23 cellular contexts compared by ENCODE assay signal in the genomic region with DNA sequence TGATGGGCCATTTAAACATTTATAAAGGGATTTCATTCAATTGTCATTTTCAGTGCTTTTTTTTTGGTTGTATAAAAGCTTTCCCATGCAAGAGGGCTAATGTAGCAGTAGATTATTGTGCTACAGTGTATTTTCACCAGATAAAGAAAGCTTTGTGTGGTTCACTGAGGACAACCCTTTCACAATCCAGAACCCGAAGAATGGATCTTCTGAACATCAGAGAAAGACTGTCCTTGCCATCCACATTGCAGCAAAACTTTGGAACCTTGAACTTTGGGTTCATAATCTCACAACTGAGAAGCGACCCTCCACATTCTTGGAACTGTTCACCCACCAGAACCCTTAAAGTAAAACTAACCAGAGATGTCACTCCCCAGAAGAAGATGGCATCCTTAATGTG. TPM values are rescaled to one million over a fixed set of nuclear protein-coding genes. Genes with fewer than 3 reads are reported as not detected.
DNase-seq lines count a peak whose midpoint lies in the region; ATAC-seq, FAIRE-seq and TF ChIP-seq lines count a peak whose summit lies in the region.
"Had no signal": no experiment of that assay in that cellular context is flagged by ENCODE, and none has a peak within 500 bp of the region (broad histone marks: within the 10 kb centered on the region; RNA-seq: fewer than 3 reads in every experiment).

No MANE protein-coding gene starts in this region.

- peak in 1 of 2 experiments; percentile 33; a peak in 1 of 4 replicates for TF ChIP-seq EP300 in HepG2 (IDR thresholded peaks at IDR 0.05; ENCODE audit: low read depth in 2 of 2, low read length in 2 of 2)
- TF ChIP-seq EP300 in HepG2 (CRISPR knock-in tag; IDR thresholded peaks at IDR 0.05; ENCODE audit: borderline replicate concordance): no peak

- peaks cover 0 to 5% (median 0%) of the 10 kb centered on the region in 7 donors for H3K4me1 Mint-ChIP-seq in naive thymus-derived CD4-positive, alpha-beta T cell

- no peaks in the 10 kb centered on the region for H3K79me2 ChIP-seq in HepG2 (ENCODE audit: insufficient read depth, low read length)

- peaks cover 29% of the 10 kb centered on the region for H3K4me1 ChIP-seq in HepG2 (ENCODE audit: insufficient read depth, low read length)
- H3K4me1 ChIP-seq in right lobe of liver: no peaks in the 10 kb centered on the region
- H3K4me1 ChIP-seq in testis: no peaks in the 10 kb centered on the region
- H3K4me1 ChIP-seq in naive thymus-derived CD4-positive, alpha-beta T cell (ENCODE audit: control insufficient read depth in 2 of 2, insufficient read depth in 2 of 2, low read length in 2 of 2): no peaks in the 10 kb centered on the region

- FAIRE-seq in HepG2 (lab: Jason Lieb, UNC): no peak
- FAIRE-seq: A204.1, G401.6, GM12892, GM19239, H1 had no signal

- no peak for TF ChIP-seq POLR2A in HepG2 (IDR thresholded peaks at IDR 0.05; ENCODE audit: insufficient read depth in 1 of 2, low read depth in 2 of 2, low read length in 2 of 2)
- TF ChIP-seq POLR2A in right lobe of liver (IDR thresholded peaks at IDR 0.05): no peak
- no peak for TF ChIP-seq POLR2A in testis (IDR thresholded peaks at IDR 0.05)

- WGBS in HepG2 (ENCODE audit: low lambda C conversion rate): 0% methylated on average over 2 of the region's 2 CpGs
- no CpG with 5 or more reads among the region's 2 CpGs for WGBS in right lobe of liver (ENCODE audit: insufficient coverage, low coverage, low lambda C conversion rate, missing lambda C conversion rate)
- 55 to 57% methylated on average over 2 of the region's 2 CpGs for WGBS in testis, 2 donors

- H3K4me3 Mint-ChIP-seq in naive thymus-derived CD4-positive, alpha-beta T cell: no peak overlapping the region
- H3K4me3 Mint-ChIP-seq: B cell; CD4-positive, CD25-positive, alpha-beta regulatory T cell; CD8-positive, alpha-beta T cell had no signal

- ATAC-seq in HepG2: no peak
- ATAC-seq in right lobe of liver: no peak
- no peak for ATAC-seq in naive thymus-derived CD4-positive, alpha-beta T cell
- ATAC-seq: CD8-positive, alpha-beta T cell had no signal

- H3K9me3 ChIP-seq in HepG2 (ENCODE audit: low read length): no peaks in the 10 kb centered on the region
- H3K9me3 ChIP-seq in right lobe of liver: no peaks in the 10 kb centered on the region
- H3K9me3 ChIP-seq in testis: no peaks in the 10 kb centered on the region
- H3K9me3 ChIP-seq in naive thymus-derived CD4-positive, alpha-beta T cell (ENCODE audit: control insufficient read depth in 2 of 3, low read length in 3 of 3): no peaks in the 10 kb centered on the region
- H3K9me3 ChIP-seq: BLaER1, Caco-2 had no signal

- intact Hi-C loops in HepG2 (cut with micrococcal nuclease; ENCODE audit: unreplicated experiment): no loop called here
- intact Hi-C loops in right lobe of liver (cut with DNase I): no loop called here
- intact Hi-C loops in testis (cut with DNase I; ENCODE audit: low total_unique reads): no loop called here
- intact Hi-C loops in naive thymus-derived CD4-positive, alpha-beta T cell (cut with micrococcal nuclease): no loop called here

- no peak overlapping the region for H3K4me2 ChIP-seq in HepG2 (ENCODE audit: low read depth, low read length)
- H3K4me2 ChIP-seq: BLaER1 had no signal

- no peak overlapping the region for H3K27ac Mint-ChIP-seq in naive thymus-derived CD4-positive, alpha-beta T cell
- H3K27ac Mint-ChIP-seq: B cell; CD4-positive, CD25-positive, alpha-beta regulatory T cell; CD8-positive, alpha-beta T cell had no signal

- H3K9me3 Mint-ChIP-seq in naive thymus-derived CD4-positive, alpha-beta T cell: peaks cover 0 to 1% (median 0%) of the 10 kb centered on the region in 11 donors
- H3K9me3 Mint-ChIP-seq: CD4-positive, CD25-positive, alpha-beta regulatory T cell; CD8-positive, alpha-beta T cell had no signal

- H3K36me3 ChIP-seq in HepG2 (replicated peaks in 1 of 2; ENCODE audit: control insufficient read depth in 1 of 2, insufficient read depth in 2 of 2, low read length in 2 of 2) (no peaks in the 10 kb centered on the region), right lobe of liver (no peaks in the 10 kb centered on the region), testis (ENCODE audit: low read depth, missing control alignments) (no peaks in the 10 kb centered on the region)
- H3K36me3 ChIP-seq in naive thymus-derived CD4-positive, alpha-beta T cell (ENCODE audit: control insufficient read depth in 2 of 3, insufficient read depth in 3 of 3, low read length in 3 of 3): no peaks in the 10 kb centered on the region
- H3K36me3 ChIP-seq: BLaER1 had no signal

- BruUV-seq in HepG2 (replicated peaks; lab: Mats Ljungman, UMichigan): no TSS peak

- CTCF ChIA-PET in HepG2 (lab: Yijun Ruan, JAX; ENCODE audit: low intra/inter-chr PET ratio, low total read pairs): no interaction called here
- CTCF ChIA-PET in naive thymus-derived CD4-positive, alpha-beta T cell (lab: Charles Lee): no interaction called here

- H4K20me1 ChIP-seq in HepG2 (ENCODE audit: insufficient read depth, low read length): no peaks in the 10 kb centered on the region
- H4K20me1 ChIP-seq: BLaER1 had no signal

- TF ChIP-seq RAD21 in HepG2 (CRISPR knock-in tag; IDR thresholded peaks at IDR 0.05): no peak

- H2AFZ ChIP-seq in HepG2 (ENCODE audit: low read length): no peak overlapping the region
- H2AFZ ChIP-seq: GM23248 had no signal

- peak; percentile 52 for DNase-seq in HepG2 (ENCODE audit: low spot score)
- no peak for DNase-seq in right lobe of liver
- DNase-seq in medulla oblongata (ENCODE audit: extremely low spot score): peak; percentile 62
- DNase-seq in testis: no peak
- DNase-seq in OCI-M1 (lab: John Stamatoyannopoulos, UW): no peak
- no peak for DNase-seq in naive thymus-derived CD4-positive, alpha-beta T cell
- DNase-seq: Caco-2; CD4-positive, CD25-positive, alpha-beta regulatory T cell; CD8-positive, alpha-beta T cell; DMS153; DND-41; GM23248; H7; HCEC 1CT had no signal

- H3K4me3 ChIP-seq in HepG2 (replicated peaks in 1 of 3; ENCODE audit: insufficient read depth in 1 of 3, low read depth in 2 of 3, low read length in 3 of 3) (no peak overlapping the region), right lobe of liver (no peak overlapping the region), testis (no peak overlapping the region)
- no peak overlapping the region for H3K4me3 ChIP-seq in naive thymus-derived CD4-positive, alpha-beta T cell (ENCODE audit: low read length)
- H3K4me3 ChIP-seq: BLaER1, GM23248 had no signal

- H3K27me3 ChIP-seq in HepG2 (ENCODE audit: control insufficient read depth in 1 of 2, insufficient read depth in 2 of 2, low read length in 2 of 2): peaks cover 0 to 5% of the 10 kb centered on the region in 2 experiments; a peak in 3 of 5 replicates
- no peaks in the 10 kb centered on the region for H3K27me3 ChIP-seq in right lobe of liver
- H3K27me3 ChIP-seq in testis: no peaks in the 10 kb centered on the region
- no peaks in the 10 kb centered on the region for H3K27me3 ChIP-seq in naive thymus-derived CD4-positive, alpha-beta T cell (ENCODE audit: control insufficient read depth in 2 of 2, insufficient read depth in 2 of 2, low read length in 2 of 2)
- H3K27me3 ChIP-seq: BLaER1 had no signal

- H3K9ac ChIP-seq in HepG2 (ENCODE audit: insufficient read depth, low read depth, low read length): no peak overlapping the region
- H3K9ac ChIP-seq: BLaER1, GM23248 had no signal

- H3K36me3 Mint-ChIP-seq in naive thymus-derived CD4-positive, alpha-beta T cell: peaks cover 0 to 2% (median 0%) of the 10 kb centered on the region in 5 donors
- H3K36me3 Mint-ChIP-seq: CD4-positive, CD25-positive, alpha-beta regulatory T cell; CD8-positive, alpha-beta T cell had no signal

- POLR2A ChIA-PET in HepG2 (lab: Yijun Ruan, JAX): no interaction called here
- POLR2A ChIA-PET in naive thymus-derived CD4-positive, alpha-beta T cell (lab: Charles Lee): interaction anchor here (0.6 kb wide), 1 partner anchor 148 kb away, joined by 3 read pairs; no protein-coding TSS in a partner anchor

- H3K27me3 Mint-ChIP-seq in naive thymus-derived CD4-positive, alpha-beta T cell: no peaks in the 10 kb centered on the region
- H3K27me3 Mint-ChIP-seq: B cell; CD4-positive, CD25-positive, alpha-beta regulatory T cell had no signal

- in situ Hi-C loops in HepG2 (cut with HindIII; ENCODE audit: extremely low pct_ligation_motif_present, low pct_unique_long_range_greater_than_20kb): no loop called here

- TF ChIP-seq CTCF in HepG2 (CRISPR knock-in tag; IDR thresholded peaks at IDR 0.05) (no peak), right lobe of liver (IDR thresholded peaks at IDR 0.05) (no peak), testis (IDR thresholded peaks at IDR 0.05) (no peak)

- H3K27ac ChIP-seq in HepG2 (ENCODE audit: extremely low read length, insufficient read depth, low read length) (no peak overlapping the region), right lobe of liver (no peak overlapping the region), testis (peak overlapping the region; percentile 35 to 48)
- H3K27ac ChIP-seq in naive thymus-derived CD4-positive, alpha-beta T cell (ENCODE audit: low read depth, low read length): no peak overlapping the region
- H3K27ac ChIP-seq: 22Rv1, BLaER1, C4-2B, GM23248 had no signal

RNA-seq across cellular contexts. Expression of a gene that starts 9.3 kb away (rescaled TPM):
- total RNA-seq in HepG2 (2016; rRNA removed; fragmentation: Illumina TruSeq; extraction: Trizol): 0.31 and 1.0 TPM in 2 replicates
- not detected in 2 replicates for total RNA-seq in HepG2 (2016; cell fraction: cytosol; rRNA removed; fragmentation: Illumina TruSeq; extraction: Trizol; ENCODE audit: low read depth)
- total RNA-seq in HepG2 (2016; cell fraction: insoluble cytoplasmic fraction; rRNA removed; fragmentation: Illumina TruSeq; extraction: Trizol): 0.25 and 0.32 TPM in 2 replicates
- total RNA-seq in HepG2 (2016; cell fraction: membrane; rRNA removed; fragmentation: Illumina TruSeq; extraction: Trizol): 0.37 and 0.38 TPM in 2 replicates
- not detected in 2 replicates for total RNA-seq in HepG2 (2016; cell fraction: nucleus; rRNA removed; fragmentation: Illumina TruSeq; extraction: Trizol)
- 0.18 and 0.20 TPM in 2 replicates for polyA plus RNA-seq in HepG2 (2011; rRNA removed)
- polyA plus RNA-seq in HepG2 (2011; cell fraction: cytosol; rRNA removed): 0.08 and 0.13 TPM in 2 replicates
- polyA plus RNA-seq in HepG2 (2011; cell fraction: nucleus; rRNA removed): not detected in 2 replicates
- polyA plus RNA-seq in HepG2 (2012): not detected in 2 replicates
- polyA plus RNA-seq in HepG2 (2016; cell fraction: cytosol; fragmentation: Illumina TruSeq; extraction: Trizol; ENCODE audit: low read depth): 0.17 TPM in 1 of 2 replicates, not detected in the other
- polyA plus RNA-seq in HepG2 (2016; cell fraction: insoluble cytoplasmic fraction; fragmentation: Illumina TruSeq; extraction: Trizol; ENCODE audit: low read depth): 0.46 and 0.52 TPM in 2 replicates
- 0.27 and 0.29 TPM in 2 replicates for polyA plus RNA-seq in HepG2 (2016; cell fraction: membrane; fragmentation: Illumina TruSeq; extraction: Trizol; ENCODE audit: low read depth)
- not detected in 2 replicates for polyA plus RNA-seq in HepG2 (2016; cell fraction: nucleus; fragmentation: Illumina TruSeq; extraction: Trizol; ENCODE audit: insufficient read depth, low read depth)
- 0.16 TPM in 2 replicates for polyA minus RNA-seq in HepG2 (2011; rRNA and poly(A)+ RNA removed; ENCODE audit: low replicate concordance)
- not detected in 2 replicates for polyA minus RNA-seq in HepG2 (2011; cell fraction: cytosol; rRNA and poly(A)+ RNA removed)
- not detected in 2 replicates for polyA minus RNA-seq in HepG2 (2011; cell fraction: nucleus; rRNA and poly(A)+ RNA removed)
- total RNA-seq in right lobe of liver: under 1 TPM in 1 of 6 experiments, not detected in 5; 0.31 TPM
- total RNA-seq in testis: 1 to 10 TPM; 3.5 to 5.2 TPM
- 3.6 TPM for polyA plus RNA-seq in testis (ENCODE audit: insufficient read depth, low read depth, low replicate concordance)
- total RNA-seq in naive thymus-derived CD4-positive, alpha-beta T cell: 10 to 100 TPM in 1 of 5 experiments, 1 to 10 TPM in 1, under 1 TPM in 2, not detected in 1; 0.29 to 31.3 (median 1.5) TPM
- not detected for polyA plus RNA-seq in naive thymus-derived CD4-positive, alpha-beta T cell
- total RNA-seq: Caco-2, GM23248, H7 had no signal
- polyA plus RNA-seq: GM23248 had no signal

RNA-seq across cellular contexts. Expression of a gene that starts 29.3 kb away (rescaled TPM):
- total RNA-seq in HepG2 (2016; rRNA removed; fragmentation: Illumina TruSeq; extraction: Trizol) (2.7 and 3.2 TPM in 2 replicates), right lobe of liver (1 to 10 TPM in 5 of 6 experiments, under 1 TPM in 1; 0.42 to 3.0 (median 2.0) TPM), testis (10 to 100 TPM; 68.3 to 73.8 TPM)
- 1.5 and 2.0 TPM in 2 replicates for total RNA-seq in HepG2 (2016; cell fraction: cytosol; rRNA removed; fragmentation: Illumina TruSeq; extraction: Trizol; ENCODE audit: low read depth)
- 2.0 and 3.4 TPM in 2 replicates for total RNA-seq in HepG2 (2016; cell fraction: insoluble cytoplasmic fraction; rRNA removed; fragmentation: Illumina TruSeq; extraction: Trizol)
- 2.8 and 3.4 TPM in 2 replicates for total RNA-seq in HepG2 (2016; cell fraction: membrane; rRNA removed; fragmentation: Illumina TruSeq; extraction: Trizol)
- total RNA-seq in HepG2 (2016; cell fraction: nucleus; rRNA removed; fragmentation: Illumina TruSeq; extraction: Trizol): 2.6 and 3.3 TPM in 2 replicates
- polyA plus RNA-seq in HepG2 (2011; rRNA removed) (4.1 and 5.7 TPM in 2 replicates), testis (ENCODE audit: insufficient read depth, low read depth, low replicate concordance) (56.4 TPM)
- 3.7 and 4.8 TPM in 2 replicates for polyA plus RNA-seq in HepG2 (2011; cell fraction: cytosol; rRNA removed)
- polyA plus RNA-seq in HepG2 (2011; cell fraction: nucleus; rRNA removed): 4.2 and 5.2 TPM in 2 replicates
- polyA plus RNA-seq in HepG2 (2012): 2.9 and 3.6 TPM in 2 replicates
- 0.94 and 1.5 TPM in 2 replicates for polyA plus RNA-seq in HepG2 (2016; cell fraction: cytosol; fragmentation: Illumina TruSeq; extraction: Trizol; ENCODE audit: low read depth)
- polyA plus RNA-seq in HepG2 (2016; cell fraction: insoluble cytoplasmic fraction; fragmentation: Illumina TruSeq; extraction: Trizol; ENCODE audit: low read depth): 2.4 TPM in 2 replicates
- 1.9 and 2.3 TPM in 2 replicates for polyA plus RNA-seq in HepG2 (2016; cell fraction: membrane; fragmentation: Illumina TruSeq; extraction: Trizol; ENCODE audit: low read depth)
- polyA plus RNA-seq in HepG2 (2016; cell fraction: nucleus; fragmentation: Illumina TruSeq; extraction: Trizol; ENCODE audit: insufficient read depth, low read depth): 3.0 and 4.1 TPM in 2 replicates
- polyA minus RNA-seq in HepG2 (2011; rRNA and poly(A)+ RNA removed; ENCODE audit: low replicate concordance): 0.30 and 5.0 TPM in 2 replicates
- polyA minus RNA-seq in HepG2 (2011; cell fraction: cytosol; rRNA and poly(A)+ RNA removed): 1.5 and 1.9 TPM in 2 replicates
- 4.2 and 7.7 TPM in 2 replicates for polyA minus RNA-seq in HepG2 (2011; cell fraction: nucleus; rRNA and poly(A)+ RNA removed)
- 10 to 100 TPM; 18.5 to 93.2 (median 21.0) TPM for total RNA-seq in naive thymus-derived CD4-positive, alpha-beta T cell
- 10 to 100 TPM; 22.9 to 32.7 TPM for polyA plus RNA-seq in naive thymus-derived CD4-positive, alpha-beta T cell

RNA-seq across cellular contexts. Expression of a gene that starts 46.2 kb away (rescaled TPM):
- total RNA-seq in HepG2 (2016; rRNA removed; fragmentation: Illumina TruSeq; extraction: Trizol): 0.20 and 0.35 TPM in 2 replicates
- not detected in 2 replicates for total RNA-seq in HepG2 (2016; cell fraction: cytosol; rRNA removed; fragmentation: Illumina TruSeq; extraction: Trizol; ENCODE audit: low read depth)
- total RNA-seq in HepG2 (2016; cell fraction: insoluble cytoplasmic fraction; rRNA removed; fragmentation: Illumina TruSeq; extraction: Trizol): 0.27 and 0.30 TPM in 2 replicates
- total RNA-seq in HepG2 (2016; cell fraction: membrane; rRNA removed; fragmentation: Illumina TruSeq; extraction: Trizol): 0.09 and 0.21 TPM in 2 replicates
- 0.31 and 1.4 TPM in 2 replicates for total RNA-seq in HepG2 (2016; cell fraction: nucleus; rRNA removed; fragmentation: Illumina TruSeq; extraction: Trizol)
- 4.9 and 7.1 TPM in 2 replicates for polyA plus RNA-seq in HepG2 (2011; rRNA removed)
- 3.6 and 4.4 TPM in 2 replicates for polyA plus RNA-seq in HepG2 (2011; cell fraction: cytosol; rRNA removed)
- polyA plus RNA-seq in HepG2 (2011; cell fraction: nucleus; rRNA removed): 22.7 and 23.8 TPM in 2 replicates
- polyA plus RNA-seq in HepG2 (2012): 5.5 and 5.7 TPM in 2 replicates
- polyA plus RNA-seq in HepG2 (2016; cell fraction: cytosol; fragmentation: Illumina TruSeq; extraction: Trizol; ENCODE audit: low read depth): 0.09 and 0.23 TPM in 2 replicates
- 0.35 and 0.53 TPM in 2 replicates for polyA plus RNA-seq in HepG2 (2016; cell fraction: insoluble cytoplasmic fraction; fragmentation: Illumina TruSeq; extraction: Trizol; ENCODE audit: low read depth)
- polyA plus RNA-seq in HepG2 (2016; cell fraction: membrane; fragmentation: Illumina TruSeq; extraction: Trizol; ENCODE audit: low read depth): 0.08 and 0.19 TPM in 2 replicates
- 1.6 TPM in 2 replicates for polyA plus RNA-seq in HepG2 (2016; cell fraction: nucleus; fragmentation: Illumina TruSeq; extraction: Trizol; ENCODE audit: insufficient read depth, low read depth)
- 7.2 and 8.5 TPM in 2 replicates for polyA minus RNA-seq in HepG2 (2011; rRNA and poly(A)+ RNA removed; ENCODE audit: low replicate concordance)
- 1.2 and 2.1 TPM in 2 replicates for polyA minus RNA-seq in HepG2 (2011; cell fraction: cytosol; rRNA and poly(A)+ RNA removed)
- polyA minus RNA-seq in HepG2 (2011; cell fraction: nucleus; rRNA and poly(A)+ RNA removed): 6.5 and 7.6 TPM in 2 replicates
- total RNA-seq in right lobe of liver: 10 to 100 TPM in 5 of 6 experiments, 1 to 10 TPM in 1; 8.0 to 14.5 (median 12.9) TPM
- 10 to 100 TPM; 51.3 to 62.8 TPM for total RNA-seq in testis
- 25.7 TPM for polyA plus RNA-seq in testis (ENCODE audit: insufficient read depth, low read depth, low replicate concordance)
- 100 to 1,000 TPM in 2 of 5 experiments, 10 to 100 TPM in 3; 14.2 to 164 (median 76.9) TPM for total RNA-seq in naive thymus-derived CD4-positive, alpha-beta T cell
- polyA plus RNA-seq in naive thymus-derived CD4-positive, alpha-beta T cell: 10 to 100 TPM; 24.1 to 32.7 TPM

Comparison
In these comparisons a context has a peak if more than half of its experiments do, and no peak if none do; other contexts are left out.
1. DNase-seq: peak in HepG2 (single experiment) and medulla oblongata (single experiment); none in right lobe of liver (0 of 3), testis (single experiment), OCI-M1 (single experiment) and naive thymus-derived CD4-positive, alpha-beta T cell (0 of 9).
2. H3K27ac ChIP-seq: peak in testis (2 of 2); none in HepG2 (single experiment), right lobe of liver (0 of 3) and naive thymus-derived CD4-positive, alpha-beta T cell (single experiment).